In the genomic region with DNA sequence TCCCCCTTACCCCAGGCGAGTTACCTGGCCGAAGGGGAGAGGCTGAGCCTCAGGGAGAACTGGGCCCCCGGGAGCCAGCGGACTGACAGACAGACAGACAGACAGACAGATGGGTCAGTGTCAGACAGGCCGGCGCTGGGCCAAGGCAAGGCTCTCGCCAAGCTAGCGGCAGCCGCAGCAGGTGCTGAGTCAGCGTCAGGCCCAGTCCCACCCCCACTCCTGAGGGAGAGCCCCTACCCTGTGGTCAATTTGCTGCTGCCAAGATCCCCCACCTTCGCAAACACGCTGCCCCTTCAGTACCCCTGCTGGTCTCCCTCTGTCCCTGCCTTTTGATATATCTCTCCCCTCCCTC, we compare ENCODE assay signal across 10 cellular contexts. TPM values are rescaled to one million over a fixed set of nuclear protein-coding genes. Genes with fewer than 3 reads are reported as not detected.
DNase-seq lines count a peak whose midpoint lies in the region; ATAC-seq and TF ChIP-seq lines count a peak whose summit lies in the region.
"Had no signal": no experiment of that assay in that cellular context is flagged by ENCODE, and none has a peak within 500 bp of the region (broad histone marks: within the 10 kb centered on the region; RNA-seq: fewer than 3 reads in every experiment).

No MANE protein-coding gene starts in this region.

- ATAC-seq in left lung, result no peak
- ATAC-seq in HG03159 (IDR thresholded peaks at IDR 0.05; ENCODE audit: unreplicated experiment), result no peak
- no peak for ATAC-seq in GM21367 (IDR thresholded peaks at IDR 0.05; ENCODE audit: unreplicated experiment)
- no peak for ATAC-seq in HG03457 (IDR thresholded peaks at IDR 0.05; ENCODE audit: unreplicated experiment)

- TF ChIP-seq CTCF in BE2C (IDR thresholded peaks at IDR 0.05; ENCODE audit: low read depth, low read length) (no peak), left lung (IDR thresholded peaks at IDR 0.05) (no peak)

- H3K4me3 ChIP-seq in BE2C (ENCODE audit: low read depth, low read length) (peak overlapping the region; percentile 67), left lung (no peak overlapping the region)

- H3K36me3 ChIP-seq in BE2C, result no peaks in the 10 kb centered on the region
- no peaks in the 10 kb centered on the region for H3K36me3 ChIP-seq in left lung

- intact Hi-C loops in left lung (cut with DNase I), result no loop called here

- H3K4me1 ChIP-seq in BE2C (no peaks in the 10 kb centered on the region), left lung (peaks cover 32 to 63% of the 10 kb centered on the region in 2 donors)

- H3K27ac ChIP-seq in left lung, result no peak overlapping the region

- DNase-seq in BE2C (peak; percentile 56), HK-2 (ENCODE audit: unreplicated experiment) (peak; percentile 85), amniotic epithelial cell (ENCODE audit: low read depth) (peak; percentile 44), left lung (peak; percentile 58 to 83)
- no peak for DNase-seq in effector CD8-positive, alpha-beta T cell (lab: John Stamatoyannopoulos, UW)

- no peaks in the 10 kb centered on the region for H3K9me3 ChIP-seq in BE2C
- no peaks in the 10 kb centered on the region for H3K9me3 ChIP-seq in left lung

- peaks cover 9% of the 10 kb centered on the region for H3K27me3 ChIP-seq in BE2C
- H3K27me3 ChIP-seq in left lung, result peaks cover 17 to 66% of the 10 kb centered on the region in 2 donors

RNA-seq across cellular contexts. Expression of gene FGF11, which starts 1.5 kb away (rescaled TPM):
- polyA plus RNA-seq in BE2C (2012; ENCODE audit: insufficient read depth, insufficient read length, low read depth), result 7.1 TPM
- total RNA-seq in left lung, result 1 to 10 TPM in 1 of 2 donors, under 1 TPM in 1; 0.97 to 1.7 TPM

RNA-seq across cellular contexts. Expression of gene CHRNB1, which starts 4.1 kb away (rescaled TPM):
- polyA plus RNA-seq in BE2C (2012; ENCODE audit: insufficient read depth, insufficient read length, low read depth), result 4.6 TPM
- 10 to 100 TPM; 10.6 to 12.1 TPM for total RNA-seq in left lung

RNA-seq across cellular contexts. Expression of gene TMEM102, which starts 5.6 kb away (rescaled TPM):
- 1.1 TPM for polyA plus RNA-seq in BE2C (2012; ENCODE audit: insufficient read depth, insufficient read length, low read depth)
- total RNA-seq in left lung, result 1 to 10 TPM; 7.2 to 9.6 TPM

RNA-seq across cellular contexts. Expression of gene SPEM3, which starts 12.1 kb away (rescaled TPM):
- not detected for polyA plus RNA-seq in BE2C (2012; ENCODE audit: insufficient read depth, insufficient read length, low read depth)
- total RNA-seq in left lung, result not detected
- total RNA-seq: subcutaneous adipose tissue had no signal
- polyA plus RNA-seq: esophagus had no signal

RNA-seq across cellular contexts. Expression of gene SPEM2, which starts 15.4 kb away (rescaled TPM):
- polyA plus RNA-seq in BE2C (2012; ENCODE audit: insufficient read depth, insufficient read length, low read depth), result not detected
- total RNA-seq in left lung, result not detected
- total RNA-seq: subcutaneous adipose tissue had no signal
- polyA plus RNA-seq: esophagus had no signal
